Comparison of ENCODE assay signal across 11 cellular contexts in the genomic region with DNA sequence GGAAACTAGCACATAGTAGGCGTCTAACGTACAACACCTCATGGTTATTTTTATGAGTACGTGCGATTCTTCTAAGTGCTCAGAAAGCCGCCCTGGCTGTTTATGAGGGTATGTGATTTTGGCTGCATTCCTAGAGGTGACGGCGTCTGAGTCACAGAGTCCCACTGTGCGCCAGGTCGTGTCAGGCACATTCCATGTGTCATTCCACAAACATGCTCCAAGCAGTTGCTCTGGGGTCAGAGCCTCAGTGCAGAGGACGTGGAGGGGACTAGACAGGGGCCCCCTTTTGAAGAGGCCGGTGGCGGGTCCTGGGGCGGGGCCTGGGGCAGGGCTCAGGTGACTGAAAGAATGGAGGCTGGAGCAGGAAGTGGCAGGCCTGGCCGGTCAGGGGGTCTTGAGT. TPM values are rescaled to one million over a fixed set of nuclear protein-coding genes. Genes with fewer than 3 reads are reported as not detected.
DNase-seq lines count a peak whose midpoint lies in the region; ATAC-seq, FAIRE-seq and TF ChIP-seq lines count a peak whose summit lies in the region.
"Had no signal": no experiment of that assay in that cellular context is flagged by ENCODE, and none has a peak within 500 bp of the region (broad histone marks: within the 10 kb centered on the region; RNA-seq: fewer than 3 reads in every experiment).

No MANE protein-coding gene starts in this region.

- H3K27ac ChIP-seq in SJSA1 (peak overlapping the region; percentile 91), sigmoid colon (peak overlapping the region in 3 of 4 donors; percentile 37 to 66 (median 58))

- H3K36me3 ChIP-seq in SJSA1 (peaks cover 52% of the 10 kb centered on the region), sigmoid colon (peaks cover 0 to 36% (median 6%) of the 10 kb centered on the region in 4 donors)

- no peak for FAIRE-seq in frontal cortex (lab: Jason Lieb, UNC)

- DNase-seq in GM04503 (ENCODE audit: low read depth) (peak; percentile 90), SJSA1 (ENCODE audit: low read depth in 1 of 2, low spot score in 2 of 2) (peak; percentile 89 to 96), fibroblast of pulmonary artery (ENCODE audit: low read depth) (peak; percentile 95), sigmoid colon (no peak), frontal cortex (ENCODE audit: low spot score in 2 of 2) (no peak), left colon (no peak)
- DNase-seq: SIG-M5; stimulated activated CD4-positive, alpha-beta T cell treated with anti-CD3 and anti-CD28 coated beads, Interleukin-2, amount 100 ng/mL, for 48 hours had no signal

- no peak for TF ChIP-seq POLR2A in sigmoid colon (IDR thresholded peaks at IDR 0.05)

- no peaks in the 10 kb centered on the region for H3K9me3 ChIP-seq in SJSA1 (replicated peaks)
- H3K9me3 ChIP-seq in sigmoid colon = no peaks in the 10 kb centered on the region

- H3K4me3 ChIP-seq in SJSA1 = no peak overlapping the region
- H3K4me3 ChIP-seq in fibroblast of pulmonary artery (replicated peaks; ENCODE audit: low read depth, low read length) = no peak overlapping the region
- H3K4me3 ChIP-seq in sigmoid colon = no peak overlapping the region

- 85 to 87% methylated on average over 14 of the region's 14 CpGs for WGBS in sigmoid colon, 2 donors

- intact Hi-C loops in sigmoid colon (cut with DNase I) (no loop called here), left colon (cut with DNase I, micrococcal nuclease) (no loop called here)

- H3K4me1 ChIP-seq in SJSA1 (replicated peaks) = peaks cover 56% of the 10 kb centered on the region
- peaks cover 0 to 25% (median 3%) of the 10 kb centered on the region in 4 donors for H3K4me1 ChIP-seq in sigmoid colon

- TF ChIP-seq EP300 in sigmoid colon (IDR thresholded peaks at IDR 0.05) = peak in 1 of 4 donors; percentile 18

- ATAC-seq in HG03097 (IDR thresholded peaks at IDR 0.05; ENCODE audit: low FRiP score, unreplicated experiment) = no peak
- no peak for ATAC-seq in HG02973 (IDR thresholded peaks at IDR 0.05; ENCODE audit: unreplicated experiment)
- no peak for ATAC-seq in left colon
- ATAC-seq: activated T-helper 17 cell treated with anti-CD3 and anti-CD28 coated beads, Interleukin-2, amount 50 U/mL, for 72 hours had no signal

- no peaks in the 10 kb centered on the region for H3K27me3 ChIP-seq in SJSA1 (replicated peaks)
- H3K27me3 ChIP-seq in sigmoid colon = no peaks in the 10 kb centered on the region

- no peak for TF ChIP-seq CTCF in fibroblast of pulmonary artery (IDR thresholded peaks at IDR 0.05; ENCODE audit: low read length, missing control alignments)
- TF ChIP-seq CTCF in sigmoid colon (IDR thresholded peaks at IDR 0.05) = no peak

RNA-seq across cellular contexts. Expression of a gene that starts 51.9 kb away (rescaled TPM):
- 32.0 and 35.5 TPM in 2 replicates for total RNA-seq in SJSA1 (2014; rRNA removed; shearing (Covaris generic))
- total RNA-seq in sigmoid colon (10 to 100 TPM in 2 of 4 donors, 1 to 10 TPM in 2; 8.2 to 24.1 (median 14.2) TPM), frontal cortex (11.0 TPM), left colon (10 to 100 TPM; 50.7 to 77.7 TPM)
- polyA plus RNA-seq in sigmoid colon = 10 to 100 TPM; 13.8 to 36.2 (median 24.7) TPM

Comparison
In these comparisons a context has a peak if more than half of its experiments do, and no peak if none do; other contexts are left out.
1. DNase-seq: peak in GM04503 (single experiment), SJSA1 (2 of 2) and fibroblast of pulmonary artery (single experiment); none in sigmoid colon (single experiment), frontal cortex (0 of 2) and left colon (0 of 2).